Comparison of ENCODE assay signal across 14 cellular contexts in the genomic region with DNA sequence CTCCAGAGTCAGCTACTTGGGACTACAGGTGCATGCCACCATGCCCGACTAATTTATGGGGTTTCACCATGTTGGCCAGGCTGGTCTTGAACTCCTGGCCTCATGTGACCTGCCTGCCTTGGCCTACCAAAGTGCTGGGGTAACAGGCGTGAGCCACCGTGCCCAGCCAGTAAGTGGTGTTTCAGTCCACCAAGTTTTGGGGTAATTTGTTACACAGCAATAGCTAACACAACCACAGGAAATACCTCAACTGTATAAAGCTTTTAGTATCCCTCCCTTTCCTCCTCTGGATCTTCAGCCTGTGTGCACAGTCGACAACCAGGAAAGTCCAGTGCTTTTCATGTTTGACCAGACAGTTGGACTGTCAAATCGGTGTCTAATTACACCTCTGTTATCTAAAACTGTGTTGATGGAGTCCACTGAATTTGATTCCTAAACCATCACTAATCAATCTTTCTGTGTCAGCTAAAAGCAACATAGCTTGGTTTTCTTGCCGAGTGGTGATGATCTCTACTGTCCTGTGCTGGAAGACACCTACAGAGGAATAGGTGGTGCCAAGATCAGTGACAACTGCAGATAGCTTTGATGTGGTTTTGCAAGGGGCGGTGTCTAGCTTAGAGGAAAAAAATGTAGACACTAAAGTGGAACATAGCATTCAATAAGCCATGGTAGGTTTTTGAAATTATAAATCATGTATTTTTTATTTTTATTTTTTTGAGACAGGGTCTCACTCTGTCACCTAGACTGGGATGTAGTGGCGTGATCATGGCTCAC. TPM values are rescaled to one million over a fixed set of nuclear protein-coding genes. Genes with fewer than 3 reads are reported as not detected.
A peak's percentile ranks its signal among the peaks of the same experiment; 100 is the strongest.
DNase-seq lines count a peak whose midpoint lies in the region; ATAC-seq and TF ChIP-seq lines count a peak whose summit lies in the region.
"Had no signal": no experiment of that assay in that cellular context is flagged by ENCODE, and none has a peak within 500 bp of the region (broad histone marks: within the 10 kb centered on the region; RNA-seq: fewer than 3 reads in every experiment).

No MANE protein-coding gene starts in this region.

- no peaks in the 10 kb centered on the region for H3K9me3 ChIP-seq in OCI-LY3 (ENCODE audit: insufficient read depth, low read length)

- peak overlapping the region; percentile 9 for H3K4me3 Mint-ChIP-seq in activated naive CD8-positive, alpha-beta T cell
- H3K4me3 Mint-ChIP-seq in GM23338: no peak overlapping the region

- peak overlapping the region; percentile 80 for H3K27ac Mint-ChIP-seq in activated naive CD8-positive, alpha-beta T cell
- no peak overlapping the region for H3K27ac Mint-ChIP-seq in GM23338

- H3K79me2 ChIP-seq in OCI-LY3 (ENCODE audit: low read length) (peaks cover 5% of the 10 kb centered on the region; the same call in 1 of the 2 replicates), GM23338 (replicated peaks; ENCODE audit: insufficient read depth) (no peaks in the 10 kb centered on the region)

- H3K4me3 ChIP-seq in OCI-LY3 (ENCODE audit: low read length) (no peak overlapping the region), GM23338 (no peak overlapping the region)

- H3K27me3 ChIP-seq in OCI-LY3 (ENCODE audit: low read depth, low read length) (no peaks in the 10 kb centered on the region), GM23338 (ENCODE audit: insufficient read depth) (no peaks in the 10 kb centered on the region)

- H3K9me2 ChIP-seq in GM23338 (ENCODE audit: insufficient read depth): no peaks in the 10 kb centered on the region

- ATAC-seq in GM23338 (no peak), HG02642 (IDR thresholded peaks at IDR 0.05; ENCODE audit: poor library complexity, unreplicated experiment) (no peak)
- ATAC-seq: Right ventricle myocardium inferior had no signal

- H3K27ac ChIP-seq in OCI-LY3 (ENCODE audit: low read length) (peak overlapping the region; percentile 49), GM23338 (ENCODE audit: low read depth) (no peak overlapping the region)
- H3K27ac ChIP-seq: C4-2B had no signal

- H3K9me3 Mint-ChIP-seq in activated naive CD8-positive, alpha-beta T cell (ENCODE audit: low read depth): peaks cover 14% of the 10 kb centered on the region
- H3K9me3 Mint-ChIP-seq in GM23338: no peaks in the 10 kb centered on the region

- H3K36me3 ChIP-seq in OCI-LY3 (replicated peaks; ENCODE audit: low read depth, low read length): peaks cover 35% of the 10 kb centered on the region
- peaks cover 21% of the 10 kb centered on the region for H3K36me3 ChIP-seq in GM23338 (ENCODE audit: insufficient read depth)

- H2AFZ ChIP-seq in OCI-LY3 (ENCODE audit: low read depth, low read length) (no peak overlapping the region), GM23338 (no peak overlapping the region)

- H3K9ac ChIP-seq in OCI-LY3 (ENCODE audit: low read length): no peak overlapping the region

- no peaks in the 10 kb centered on the region for H3F3A ChIP-seq in GM23338 (replicated peaks; ENCODE audit: low read depth)

- H4K20me1 ChIP-seq in OCI-LY3 (ENCODE audit: insufficient read depth, low read length) (no peaks in the 10 kb centered on the region), GM23338 (replicated peaks; ENCODE audit: insufficient read depth) (peaks cover 7% of the 10 kb centered on the region; the same call in 1 of the 2 replicates)

- DNase-seq in activated CD4-positive, alpha-beta T cell treated with anti-CD3 and anti-CD28 coated beads, Interleukin-2, amount 50 U/mL, for 4 hours: peak; percentile 60 to 61
- peak in 2 of 3 experiments; percentile 37 to 46 for DNase-seq in stimulated activated CD4-positive, alpha-beta T cell treated with anti-CD3 and anti-CD28 coated beads, TNF-alpha, amount 100 ng/mL, for 4 hours (ENCODE audit: low read depth in 3 of 3)
- DNase-seq in DMS 273 treated with DMSO at 0.1 percent for 48 hours (lab: John Stamatoyannopoulos, UW): no peak
- no peak for DNase-seq in AG20443 (ENCODE audit: low spot score)
- no peak for DNase-seq in GM23338 (ENCODE audit: low spot score)
- DNase-seq: caudate nucleus, midbrain, NCI-H1417, NCI-H69 had no signal

- no peak for TF ChIP-seq CTCF in OCI-LY3 (IDR thresholded peaks at IDR 0.05; ENCODE audit: low read depth, low read length)
- TF ChIP-seq CTCF in GM23338 (conservative IDR thresholded peaks at IDR 0.05; ENCODE audit: low read depth in 2 of 2): no peak

- H3K4me2 ChIP-seq in OCI-LY3 (ENCODE audit: low read length) (0 out of 2 replicates have a peak overlapping the region, but pooled peaks have one; percentile 20), GM23338 (no peak overlapping the region)

- H3K4me1 Mint-ChIP-seq in activated naive CD8-positive, alpha-beta T cell (ENCODE audit: low read depth): peaks cover 25% of the 10 kb centered on the region
- H3K4me1 Mint-ChIP-seq in GM23338: no peaks in the 10 kb centered on the region

- no peaks in the 10 kb centered on the region for H3K27me3 Mint-ChIP-seq in activated naive CD8-positive, alpha-beta T cell
- peaks cover 9% of the 10 kb centered on the region for H3K27me3 Mint-ChIP-seq in GM23338 (ENCODE audit: insufficient read depth, low read depth, poor library complexity)

- peaks cover 30% of the 10 kb centered on the region for H3K36me3 Mint-ChIP-seq in activated naive CD8-positive, alpha-beta T cell
- peaks cover 66% of the 10 kb centered on the region for H3K36me3 Mint-ChIP-seq in GM23338 (ENCODE audit: low read depth)

- peaks cover 29% of the 10 kb centered on the region for H3K4me1 ChIP-seq in OCI-LY3 (ENCODE audit: low read length)
- no peaks in the 10 kb centered on the region for H3K4me1 ChIP-seq in GM23338 (ENCODE audit: insufficient read depth)

TF ChIP-seq in GM23338, 12 proteins besides CTCF, POLR2A, EP300 and RAD21 (continues in another document):
- TF ChIP-seq REST (IDR thresholded peaks at IDR 0.05; ENCODE audit: unreplicated experiment) (no peak), JUNB (IDR thresholded peaks at IDR 0.05; ENCODE audit: unreplicated experiment) (no peak), EZH2 (IDR thresholded peaks at IDR 0.05; ENCODE audit: low read depth, unreplicated experiment) (no peak), CREB1 (CRISPR knock-in tag; IDR thresholded peaks at IDR 0.05; ENCODE audit: low read depth) (no peak)
- TF ChIP-seq, protein P1, sequence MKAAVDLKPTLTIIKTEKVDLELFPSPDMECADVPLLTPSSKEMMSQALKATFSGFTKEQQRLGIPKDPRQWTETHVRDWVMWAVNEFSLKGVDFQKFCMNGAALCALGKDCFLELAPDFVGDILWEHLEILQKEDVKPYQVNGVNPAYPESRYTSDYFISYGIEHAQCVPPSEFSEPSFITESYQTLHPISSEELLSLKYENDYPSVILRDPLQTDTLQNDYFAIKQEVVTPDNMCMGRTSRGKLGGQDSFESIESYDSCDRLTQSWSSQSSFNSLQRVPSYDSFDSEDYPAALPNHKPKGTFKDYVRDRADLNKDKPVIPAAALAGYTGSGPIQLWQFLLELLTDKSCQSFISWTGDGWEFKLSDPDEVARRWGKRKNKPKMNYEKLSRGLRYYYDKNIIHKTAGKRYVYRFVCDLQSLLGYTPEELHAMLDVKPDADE (IDR thresholded peaks at IDR 0.05): no peak

RNA-seq across cellular contexts. Expression of gene ZBTB2, which starts 22.2 kb away (rescaled TPM):
- total RNA-seq in GM23338 (2014; rRNA removed; shearing (Covaris generic)): 20.6 and 21.9 TPM in 2 replicates
- 10.7 and 11.4 TPM in 2 replicates for polyA plus RNA-seq in GM23338 (2016; fragmentation: Nextera tagmentation; extraction: Ambion mirVana)

RNA-seq across cellular contexts. Expression of gene RMND1, which starts 38.4 kb away (rescaled TPM):
- 27.7 and 34.4 TPM in 2 replicates for total RNA-seq in GM23338 (2014; rRNA removed; shearing (Covaris generic))
- 23.5 and 27.5 TPM in 2 replicates for polyA plus RNA-seq in GM23338 (2016; fragmentation: Nextera tagmentation; extraction: Ambion mirVana)

Comparison
In these comparisons a context has a peak if more than half of its experiments do, and no peak if none do; other contexts are left out.
1. DNase-seq: peak in activated CD4-positive, alpha-beta T cell treated with anti-CD3 and anti-CD28 coated beads, Interleukin-2, amount 50 U/mL, for 4 hours (2 of 2) and stimulated activated CD4-positive, alpha-beta T cell treated with anti-CD3 and anti-CD28 coated beads, TNF-alpha, amount 100 ng/mL, for 4 hours (2 of 3); none in DMS 273 treated with DMSO at 0.1 percent for 48 hours (single experiment), AG20443 (single experiment) and GM23338 (single experiment).